In the genomic region with DNA sequence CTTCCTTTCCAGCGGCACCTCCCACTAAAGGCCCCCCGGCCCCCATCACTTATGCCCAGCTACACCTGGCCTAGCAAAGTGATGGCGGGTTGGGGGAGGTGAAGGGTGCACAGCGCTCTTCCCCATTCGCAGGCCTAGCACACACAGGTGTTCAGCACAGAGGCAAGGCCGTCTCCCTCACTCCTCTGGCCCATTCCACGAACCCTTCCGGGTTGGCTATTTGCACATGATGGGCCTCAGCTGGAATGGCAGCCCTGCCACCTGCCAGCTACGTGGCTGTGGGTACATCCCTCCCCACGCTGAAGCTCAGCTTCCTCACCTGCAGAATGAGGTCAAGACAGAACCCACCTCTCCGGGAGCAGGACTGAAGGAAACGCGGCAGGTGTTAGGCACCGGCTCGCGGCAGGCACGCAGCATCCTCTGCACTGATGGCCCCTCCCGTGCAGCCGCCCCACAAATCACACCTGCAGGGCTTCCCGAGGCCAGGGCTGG, we compare ENCODE assay signal across 13 cellular contexts. TPM values are rescaled to one million over a fixed set of nuclear protein-coding genes. Genes with fewer than 3 reads are reported as not detected.
A peak's percentile ranks its signal among the peaks of the same experiment; 100 is the strongest.
DNase-seq lines count a peak whose midpoint lies in the region; ATAC-seq and TF ChIP-seq lines count a peak whose summit lies in the region.
"Had no signal": no experiment of that assay in that cellular context is flagged by ENCODE, and none has a peak within 500 bp of the region (broad histone marks: within the 10 kb centered on the region; RNA-seq: fewer than 3 reads in every experiment).

No MANE protein-coding gene starts in this region.

- H4K91ac ChIP-seq in mesenchymal stem cell (ENCODE audit: low read length), result no peak overlapping the region

- H2AK5ac ChIP-seq in mesenchymal stem cell (ENCODE audit: low read length, severe bottlenecking), result no peak overlapping the region

- no peaks in the 10 kb centered on the region for H3K27me3 ChIP-seq in OCI-LY3 (ENCODE audit: low read depth, low read length)
- no peaks in the 10 kb centered on the region for H3K27me3 ChIP-seq in mammary epithelial cell (ENCODE audit: insufficient read depth, low read length)
- no peaks in the 10 kb centered on the region for H3K27me3 ChIP-seq in mesenchymal stem cell (ENCODE audit: control insufficient read depth in 1 of 2, insufficient read depth in 1 of 2, low read length in 2 of 2)
- H3K27me3 ChIP-seq: testis had no signal

- peak; percentile 10 to 54 for DNase-seq in NCI-H2081 (lab: John Stamatoyannopoulos, UW)
- no peak for DNase-seq in NCI-H2081 treated with DMSO at 0.1 percent for 48 hours (lab: John Stamatoyannopoulos, UW)
- no peak for DNase-seq in stimulated activated naive B cell treated with anti-CD40 and anti-IgM and Interleukin-4, amounts not matched to agents 10 μg/mL and 1 μg/mL and 100 μg/mL, for 72 hours
- no peak for DNase-seq in mammary epithelial cell
- no peak for DNase-seq in mesenchymal stem cell
- DNase-seq: activated effector memory CD4-positive, alpha-beta T cell treated with anti-CD3 and anti-CD28 coated beads, Interleukin-2, amount 50 U/mL, for 16 hours; IMR-90; testis had no signal

- in situ Hi-C loops in mammary epithelial cell (cut with MboI; ENCODE audit: low sequenced_read_pairs in 2 of 2), result no loop called here

- BruUV-seq in mammary epithelial cell (replicated peaks; lab: Mats Ljungman, UMichigan), result no TSS peak

- H4K8ac ChIP-seq in mesenchymal stem cell (ENCODE audit: low read length), result no peak overlapping the region

- no peaks in the 10 kb centered on the region for H3K9me3 Mint-ChIP-seq in stimulated activated naive B cell treated with anti-CD40 and anti-IgM and Interleukin-4, amounts not matched to agents 10 μg/mL and 1 μg/mL and 100 μg/mL, for 72 hours
- H3K9me3 Mint-ChIP-seq: nephron had no signal

- TF ChIP-seq CTCF in OCI-LY3 (IDR thresholded peaks at IDR 0.05; ENCODE audit: low read depth, low read length) (no peak), mammary epithelial cell (conservative IDR thresholded peaks at IDR 0.05 in 1 of 2, IDR thresholded peaks at IDR 0.05 in 1 of 2; ENCODE audit: extremely low read depth in 1 of 2, insufficient read depth in 1 of 2, low read depth in 1 of 2, low read length in 2 of 2) (no peak)

- intact Hi-C loops in mammary epithelial cell (cut with micrococcal nuclease), result no loop called here

- ATAC-seq in HG02943 (IDR thresholded peaks at IDR 0.05; ENCODE audit: low read depth, unreplicated experiment) (peak; percentile 11), HG02623 (IDR thresholded peaks at IDR 0.05; ENCODE audit: unreplicated experiment) (no peak)
- peak in 1 of 2 donors; percentile 19 for ATAC-seq in stimulated activated naive B cell treated with anti-CD40 and anti-IgM and Interleukin-4, amounts not matched to agents 10 μg/mL and 1 μg/mL and 100 μg/mL, for 72 hours (replicated peaks)
- ATAC-seq: A549 had no signal

- H3K4ac ChIP-seq in mesenchymal stem cell (ENCODE audit: low read depth in 1 of 2, low read length in 2 of 2), result no peak overlapping the region

- peak overlapping the region; percentile 43 for H3K27ac Mint-ChIP-seq in stimulated activated naive B cell treated with anti-CD40 and anti-IgM and Interleukin-4, amounts not matched to agents 10 μg/mL and 1 μg/mL and 100 μg/mL, for 72 hours
- H3K27ac Mint-ChIP-seq: nephron had no signal

- H3K4me1 ChIP-seq in OCI-LY3 (ENCODE audit: low read length) (peaks cover 36% of the 10 kb centered on the region), mammary epithelial cell (ENCODE audit: insufficient read depth, low read length) (peaks cover 32% of the 10 kb centered on the region), mesenchymal stem cell (ENCODE audit: control insufficient read depth, insufficient read depth, low read depth, low read length) (peaks cover 14% of the 10 kb centered on the region)

- peaks cover 67% of the 10 kb centered on the region for H3K79me1 ChIP-seq in mesenchymal stem cell (replicated peaks; ENCODE audit: low read length, poor library complexity, severe bottlenecking)

- H3K4me1 Mint-ChIP-seq in stimulated activated naive B cell treated with anti-CD40 and anti-IgM and Interleukin-4, amounts not matched to agents 10 μg/mL and 1 μg/mL and 100 μg/mL, for 72 hours, result peaks cover 51 to 93% of the 10 kb centered on the region in 2 donors

- H2AFZ ChIP-seq in OCI-LY3 (ENCODE audit: low read depth, low read length) (no peak overlapping the region), mammary epithelial cell (ENCODE audit: low read depth, low read length) (no peak overlapping the region), mesenchymal stem cell (ENCODE audit: low read depth, low read length) (no peak overlapping the region)

- H2BK120ac ChIP-seq in mesenchymal stem cell (ENCODE audit: low read depth, low read length), result no peak overlapping the region

- H3K9me3 ChIP-seq in OCI-LY3 (ENCODE audit: insufficient read depth, low read length), result no peaks in the 10 kb centered on the region
- H3K9me3 ChIP-seq in mammary epithelial cell (replicated peaks; ENCODE audit: insufficient read depth, low read length), result no peaks in the 10 kb centered on the region
- H3K9me3 ChIP-seq in mesenchymal stem cell (ENCODE audit: control insufficient read depth, low read length), result no peaks in the 10 kb centered on the region
- H3K9me3 ChIP-seq: A549, testis had no signal

- H3K79me2 ChIP-seq in OCI-LY3 (ENCODE audit: low read length) (no peaks in the 10 kb centered on the region), mammary epithelial cell (ENCODE audit: insufficient read depth, low read length) (peaks cover 93% of the 10 kb centered on the region)

- peaks cover 2 to 6% of the 10 kb centered on the region in 2 donors for H3K36me3 Mint-ChIP-seq in stimulated activated naive B cell treated with anti-CD40 and anti-IgM and Interleukin-4, amounts not matched to agents 10 μg/mL and 1 μg/mL and 100 μg/mL, for 72 hours

- H3K4me2 ChIP-seq in OCI-LY3 (ENCODE audit: low read length) (peak overlapping the region; percentile 70), mammary epithelial cell (ENCODE audit: insufficient read depth, low read depth, low read length) (no peak overlapping the region), mesenchymal stem cell (ENCODE audit: low read length, poor library complexity, severe bottlenecking) (no peak overlapping the region)
- H3K4me2 ChIP-seq: A549 had no signal

- H2BK15ac ChIP-seq in mesenchymal stem cell (ENCODE audit: low read depth, poor library complexity, severe bottlenecking), result no peak overlapping the region

- dilution Hi-C loops in mammary epithelial cell (cut with HindIII; ENCODE audit: low sequenced_read_pairs), result no loop called here

- H4K20me1 ChIP-seq in OCI-LY3 (ENCODE audit: insufficient read depth, low read length), result peaks cover 15% of the 10 kb centered on the region; the same call in 1 of the 2 replicates
- no peaks in the 10 kb centered on the region for H4K20me1 ChIP-seq in mammary epithelial cell (ENCODE audit: insufficient read depth, low read length)

- peak overlapping the region; percentile 21; the same call in 1 of the 2 replicates for H3K27ac ChIP-seq in OCI-LY3 (ENCODE audit: low read length)
- no peak overlapping the region for H3K27ac ChIP-seq in mammary epithelial cell (ENCODE audit: insufficient read depth, low read depth, low read length)
- H3K27ac ChIP-seq in mesenchymal stem cell (ENCODE audit: low read length, poor library complexity, severe bottlenecking), result no peak overlapping the region
- H3K27ac ChIP-seq: A549, testis had no signal

- H3K23ac ChIP-seq in mesenchymal stem cell (ENCODE audit: low read length in 2 of 2), result no peak overlapping the region

- CTCF ChIA-PET in mammary epithelial cell (lab: Charles Lee; ENCODE audit: low non-redundant PET), result no interaction called here

- H3K4me3 ChIP-seq in OCI-LY3 (ENCODE audit: low read length) (peak overlapping the region; percentile 58), mammary epithelial cell (replicated peaks in 1 of 3; ENCODE audit: insufficient read depth in 1 of 3, low read depth in 2 of 3, low read length in 3 of 3) (no peak overlapping the region), mesenchymal stem cell (ENCODE audit: insufficient read depth in 1 of 2, low read depth in 1 of 2, low read length in 2 of 2) (peak overlapping the region in 1 of 2 experiments; percentile 29)
- H3K4me3 ChIP-seq: A549, testis had no signal

- no peak overlapping the region for H2BK12ac ChIP-seq in mesenchymal stem cell (ENCODE audit: low read length in 2 of 2)

- WGBS in mammary epithelial cell (ENCODE audit: low coverage, missing lambda C conversion rate), result 91% methylated on average over 16 of the region's 20 CpGs
- WGBS in mesenchymal stem cell, result 96% methylated on average over 19 of the region's 20 CpGs

- no peak overlapping the region for H3K18ac ChIP-seq in mesenchymal stem cell (ENCODE audit: low read depth in 1 of 2, low read length in 2 of 2)

- no peaks in the 10 kb centered on the region for H3K27me3 Mint-ChIP-seq in stimulated activated naive B cell treated with anti-CD40 and anti-IgM and Interleukin-4, amounts not matched to agents 10 μg/mL and 1 μg/mL and 100 μg/mL, for 72 hours

- H3K9ac ChIP-seq in OCI-LY3 (ENCODE audit: low read length) (peak overlapping the region; percentile 30; the same call in 1 of the 2 replicates), mammary epithelial cell (ENCODE audit: insufficient read depth, low read length) (no peak overlapping the region), mesenchymal stem cell (ENCODE audit: low read length) (no peak overlapping the region)

- no peak overlapping the region for H2BK5ac ChIP-seq in mesenchymal stem cell (ENCODE audit: low read depth, low read length, poor library complexity, severe bottlenecking)

- H3K4me3 Mint-ChIP-seq in stimulated activated naive B cell treated with anti-CD40 and anti-IgM and Interleukin-4, amounts not matched to agents 10 μg/mL and 1 μg/mL and 100 μg/mL, for 72 hours, result peak overlapping the region; percentile 58 to 77
- H3K4me3 Mint-ChIP-seq: nephron had no signal

- H3K14ac ChIP-seq in mesenchymal stem cell (ENCODE audit: low read length in 2 of 2), result no peak overlapping the region

- H3K36me3 ChIP-seq in OCI-LY3 (replicated peaks; ENCODE audit: low read depth, low read length), result no peaks in the 10 kb centered on the region
- H3K36me3 ChIP-seq in mammary epithelial cell (ENCODE audit: insufficient read depth, low read length), result peaks cover 7% of the 10 kb centered on the region
- H3K36me3 ChIP-seq in mesenchymal stem cell (ENCODE audit: control insufficient read depth in 1 of 2, insufficient read depth in 2 of 2, low read depth in 1 of 2, low read length in 2 of 2), result peaks cover 3 to 44% of the 10 kb centered on the region in 2 experiments

RNA-seq across cellular contexts. Expression of gene KIAA0930, which starts 4.8 kb away (rescaled TPM):
- 100 to 1,000 TPM; 164 to 199 TPM for total RNA-seq in mammary epithelial cell
- 175 TPM for polyA plus RNA-seq in mammary epithelial cell
- 219 TPM for polyA minus RNA-seq in mammary epithelial cell
- 99.4 TPM for polyA plus RNA-seq in mesenchymal stem cell (2013, experiment 1 of 2)
- 104 TPM for polyA plus RNA-seq in mesenchymal stem cell (2013, experiment 2 of 2)

RNA-seq across cellular contexts. Expression of gene UPK3A, which starts 48.9 kb away (rescaled TPM):
- total RNA-seq in mammary epithelial cell, result not detected
- not detected for polyA plus RNA-seq in mammary epithelial cell
- polyA minus RNA-seq in mammary epithelial cell, result not detected
- not detected for polyA plus RNA-seq in mesenchymal stem cell (2013, experiment 1 of 2)
- polyA plus RNA-seq in mesenchymal stem cell (2013, experiment 2 of 2), result not detected
- total RNA-seq: IMR-90, testis had no signal
- polyA plus RNA-seq: A549, IMR-90 had no signal

Comparison
In these comparisons a context has a peak if more than half of its experiments do, and no peak if none do; other contexts are left out.
1. DNase-seq: peak in NCI-H2081 (2 of 2); none in NCI-H2081 treated with DMSO at 0.1 percent for 48 hours (single experiment), stimulated activated naive B cell treated with anti-CD40 and anti-IgM and Interleukin-4, amounts not matched to agents 10 μg/mL and 1 μg/mL and 100 μg/mL, for 72 hours (single experiment), mammary epithelial cell (single experiment) and mesenchymal stem cell (single experiment).